8 cellular contexts compared by ENCODE assay signal in genomic region chr3:43638594-43639447, GRCh38. TPM values are rescaled to one million over a fixed set of nuclear protein-coding genes. Genes with fewer than 3 reads are reported as not detected.
DNase-seq lines count a peak whose midpoint lies in the region; ATAC-seq, FAIRE-seq and TF ChIP-seq lines count a peak whose summit lies in the region.

No MANE protein-coding gene starts in this region.

- no peak for FAIRE-seq in endothelial cell of umbilical vein (lab: Jason Lieb, UNC)

- intact Hi-C loops in endothelial cell of umbilical vein (cut with micrococcal nuclease) = no loop called here

- H3K4me3 ChIP-seq in GM12864 (ENCODE audit: low read depth, low read length) = no peak overlapping the region
- H3K4me3 ChIP-seq in endothelial cell of umbilical vein (replicated peaks in 1 of 3; ENCODE audit: insufficient read depth in 1 of 3, low read depth in 1 of 3, low read length in 3 of 3) = no peak overlapping the region

- peaks cover 7% of the 10 kb centered on the region for H3K4me1 Mint-ChIP-seq in stimulated activated memory B cell treated with anti-CD40 and anti-IgM and Interleukin-4, amounts not matched to agents 10 μg/mL and 1 μg/mL and 100 μg/mL, for 72 hours
- H3K4me1 Mint-ChIP-seq in chondrocyte (ENCODE audit: low read depth) = peaks cover 21% of the 10 kb centered on the region

- no peak for TF ChIP-seq POLR2A in endothelial cell of umbilical vein (IDR thresholded peaks at IDR 0.05; ENCODE audit: low read depth, low read length)

- H3K27me3 Mint-ChIP-seq in stimulated activated memory B cell treated with anti-CD40 and anti-IgM and Interleukin-4, amounts not matched to agents 10 μg/mL and 1 μg/mL and 100 μg/mL, for 72 hours = peaks cover 10% of the 10 kb centered on the region
- H3K27me3 Mint-ChIP-seq in chondrocyte (ENCODE audit: low read depth) = no peaks in the 10 kb centered on the region

- POLR2A ChIA-PET in endothelial cell of umbilical vein (lab: Charles Lee) = interaction anchor here (0.7 kb wide), 1 partner anchor 670 kb away, joined by 4 read pairs; no protein-coding TSS in a partner anchor

- H3K4me1 ChIP-seq in endothelial cell of umbilical vein (ENCODE audit: control insufficient read depth, extremely low read depth, insufficient read depth, low read length) = peaks cover 15% of the 10 kb centered on the region

- no peaks in the 10 kb centered on the region for H3K9me3 ChIP-seq in endothelial cell of umbilical vein (replicated peaks; ENCODE audit: control insufficient read depth, insufficient read depth, low read length)

- DNase-seq in GM12864 (ENCODE audit: low read depth) (no peak), endothelial cell of umbilical vein (ENCODE audit: low read depth, low spot score) (peak; percentile 9), NCI-H1436 (lab: John Stamatoyannopoulos, UW) (no peak), chondrocyte (ENCODE audit: low spot score) (no peak)
- no peak for DNase-seq in activated effector memory CD4-positive, alpha-beta T cell treated with anti-CD3 and anti-CD28 coated beads, Interleukin-2, amount 50 U/mL, for 16 hours

- H2AFZ ChIP-seq in endothelial cell of umbilical vein (ENCODE audit: low read depth, low read length) = no peak overlapping the region

- H3K27ac ChIP-seq in endothelial cell of umbilical vein (ENCODE audit: insufficient read depth, low read depth, low read length) = no peak overlapping the region

- no peak overlapping the region for H3K4me2 ChIP-seq in endothelial cell of umbilical vein (ENCODE audit: insufficient read depth, low read length)

- no peaks in the 10 kb centered on the region for H3K9me3 Mint-ChIP-seq in stimulated activated memory B cell treated with anti-CD40 and anti-IgM and Interleukin-4, amounts not matched to agents 10 μg/mL and 1 μg/mL and 100 μg/mL, for 72 hours
- H3K9me3 Mint-ChIP-seq in chondrocyte (ENCODE audit: low read depth) = no peaks in the 10 kb centered on the region

- H3K79me2 ChIP-seq in endothelial cell of umbilical vein (ENCODE audit: control insufficient read depth, insufficient read depth, low read length) = no peaks in the 10 kb centered on the region

- no peak overlapping the region for H3K9ac ChIP-seq in endothelial cell of umbilical vein (replicated peaks; ENCODE audit: extremely low read depth, insufficient read depth, low read length)

- no peaks in the 10 kb centered on the region for H3K36me3 Mint-ChIP-seq in stimulated activated memory B cell treated with anti-CD40 and anti-IgM and Interleukin-4, amounts not matched to agents 10 μg/mL and 1 μg/mL and 100 μg/mL, for 72 hours
- no peaks in the 10 kb centered on the region for H3K36me3 Mint-ChIP-seq in chondrocyte (ENCODE audit: low read depth)

- dilution Hi-C loops in endothelial cell of umbilical vein (cut with MboI; ENCODE audit: extremely low pct_ligation_motif_present, low sequenced_read_pairs) = no loop called here

- peaks cover 0 to 2% of the 10 kb centered on the region in 2 experiments for H3K27me3 ChIP-seq in endothelial cell of umbilical vein (ENCODE audit: control insufficient read depth in 2 of 2, insufficient read depth in 2 of 2, low read length in 2 of 2)

- BruUV-seq in endothelial cell of umbilical vein (replicated peaks; lab: Mats Ljungman, UMichigan) = no TSS peak

- H3K36me3 ChIP-seq in endothelial cell of umbilical vein (ENCODE audit: control insufficient read depth in 2 of 2, extremely low read depth in 1 of 2, insufficient read depth in 2 of 2, low read length in 2 of 2) = no peaks in the 10 kb centered on the region

- H3K27ac Mint-ChIP-seq in stimulated activated memory B cell treated with anti-CD40 and anti-IgM and Interleukin-4, amounts not matched to agents 10 μg/mL and 1 μg/mL and 100 μg/mL, for 72 hours = peak overlapping the region; percentile 37
- H3K27ac Mint-ChIP-seq in chondrocyte (ENCODE audit: unreplicated experiment) = no peak overlapping the region

- ATAC-seq in HG02798 (IDR thresholded peaks at IDR 0.05; ENCODE audit: poor library complexity, unreplicated experiment) (peak; percentile 60), SK-N-SH treated with all-trans-retinoic acid at 6 μM for 48 hours (peak; percentile 43)
- ATAC-seq in stimulated activated memory B cell treated with anti-CD40 and anti-IgM and Interleukin-4, amounts not matched to agents 10 μg/mL and 1 μg/mL and 100 μg/mL, for 72 hours = peak; percentile 55

- H4K20me1 ChIP-seq in endothelial cell of umbilical vein (replicated peaks; ENCODE audit: control insufficient read depth, extremely low read depth, insufficient read depth, low read length) = no peaks in the 10 kb centered on the region

- no peak overlapping the region for H3K4me3 Mint-ChIP-seq in stimulated activated memory B cell treated with anti-CD40 and anti-IgM and Interleukin-4, amounts not matched to agents 10 μg/mL and 1 μg/mL and 100 μg/mL, for 72 hours
- H3K4me3 Mint-ChIP-seq in chondrocyte (ENCODE audit: unreplicated experiment) = no peak overlapping the region

- CTCF ChIA-PET in endothelial cell of umbilical vein (lab: Charles Lee) = interaction anchor here (0.6 to 1.2 kb wide), 3 partner anchors 48 to 415 kb away, joined by 3 to 4 read pairs (median 3); no protein-coding TSS in a partner anchor

- TF ChIP-seq CTCF in GM12864 (IDR thresholded peaks at IDR 0.05; ENCODE audit: low read depth, low read length, missing control alignments) (peak; percentile 51), endothelial cell of umbilical vein (IDR thresholded peaks at IDR 0.05; ENCODE audit: extremely low read depth in 1 of 2, insufficient read depth in 1 of 2, low read depth in 1 of 2, low read length in 2 of 2) (no peak), chondrocyte (IDR thresholded peaks at IDR 0.05) (no peak)

- no peaks in the 10 kb centered on the region for H3K9me1 ChIP-seq in endothelial cell of umbilical vein (replicated peaks; ENCODE audit: control insufficient read depth, extremely low read depth, insufficient read depth, low read length)

TF ChIP-seq in endothelial cell of umbilical vein, 7 proteins besides CTCF, POLR2A, EP300 and RAD21:
- no peak for TF ChIP-seq POLR2AphosphoS5 (IDR thresholded peaks at IDR 0.05; ENCODE audit: insufficient read depth, low read depth, low read length)
- TF ChIP-seq GATA2 (IDR thresholded peaks at IDR 0.05; ENCODE audit: insufficient read depth, insufficient read length, low read depth, low read length) = no peak
- no peak for TF ChIP-seq JUN (IDR thresholded peaks at IDR 0.05; ENCODE audit: borderline replicate concordance, insufficient read depth, insufficient read length, low read depth)
- no peak for TF ChIP-seq MYC (IDR thresholded peaks at IDR 0.05; ENCODE audit: low read depth, low read length)
- TF ChIP-seq MAX (IDR thresholded peaks at IDR 0.05; ENCODE audit: insufficient read depth, insufficient read length) = no peak
- TF ChIP-seq FOS (IDR thresholded peaks at IDR 0.05; ENCODE audit: borderline replicate concordance, insufficient read depth, low read length) = no peak
- no peak for TF ChIP-seq EZH2 (IDR thresholded peaks at IDR 0.05; ENCODE audit: borderline replicate concordance, low read depth, low read length, severe bottlenecking)

RNA-seq across cellular contexts. Expression of gene ANO10, which starts 17.0 kb away (rescaled TPM):
- total RNA-seq in endothelial cell of umbilical vein (40.9 and 45.8 TPM in 2 replicates), chondrocyte (47.4 to 56.9 TPM (median 55.5 TPM) in 3 replicates)
- 28.4 and 28.7 TPM in 2 replicates for polyA plus RNA-seq in endothelial cell of umbilical vein
- polyA plus RNA-seq in endothelial cell of umbilical vein (2011; cell fraction: cytosol; rRNA removed) = 26.1 and 27.5 TPM in 2 replicates
- 20.1 and 25.3 TPM in 2 replicates for polyA plus RNA-seq in endothelial cell of umbilical vein (2011; cell fraction: nucleus; rRNA removed)
- polyA plus RNA-seq in endothelial cell of umbilical vein (2012) = 34.0 and 47.7 TPM in 2 replicates
- polyA minus RNA-seq in endothelial cell of umbilical vein = 59.5 and 69.3 TPM in 2 replicates
- 5.7 TPM for polyA minus RNA-seq in endothelial cell of umbilical vein (2011; cell fraction: cytosol; rRNA and poly(A)+ RNA removed)
- polyA minus RNA-seq in endothelial cell of umbilical vein (2011; cell fraction: nucleus; rRNA and poly(A)+ RNA removed) = 56.1 and 74.6 TPM in 2 replicates

RNA-seq across cellular contexts. Expression of gene ABHD5, which starts 51.9 kb away (rescaled TPM):
- total RNA-seq in endothelial cell of umbilical vein (17.1 and 21.2 TPM in 2 replicates), chondrocyte (12.3 to 17.4 TPM (median 12.7 TPM) in 3 replicates)
- polyA plus RNA-seq in endothelial cell of umbilical vein = 9.0 and 10.0 TPM in 2 replicates
- 14.4 and 15.0 TPM in 2 replicates for polyA plus RNA-seq in endothelial cell of umbilical vein (2011; cell fraction: cytosol; rRNA removed)
- polyA plus RNA-seq in endothelial cell of umbilical vein (2011; cell fraction: nucleus; rRNA removed) = 22.3 and 31.1 TPM in 2 replicates
- 16.1 and 29.3 TPM in 2 replicates for polyA plus RNA-seq in endothelial cell of umbilical vein (2012)
- polyA minus RNA-seq in endothelial cell of umbilical vein = 16.7 and 20.6 TPM in 2 replicates
- 34.4 TPM for polyA minus RNA-seq in endothelial cell of umbilical vein (2011; cell fraction: cytosol; rRNA and poly(A)+ RNA removed)
- polyA minus RNA-seq in endothelial cell of umbilical vein (2011; cell fraction: nucleus; rRNA and poly(A)+ RNA removed) = 19.8 and 23.9 TPM in 2 replicates
